ENCODE assay signal across 1 cellular context in the genomic region with DNA sequence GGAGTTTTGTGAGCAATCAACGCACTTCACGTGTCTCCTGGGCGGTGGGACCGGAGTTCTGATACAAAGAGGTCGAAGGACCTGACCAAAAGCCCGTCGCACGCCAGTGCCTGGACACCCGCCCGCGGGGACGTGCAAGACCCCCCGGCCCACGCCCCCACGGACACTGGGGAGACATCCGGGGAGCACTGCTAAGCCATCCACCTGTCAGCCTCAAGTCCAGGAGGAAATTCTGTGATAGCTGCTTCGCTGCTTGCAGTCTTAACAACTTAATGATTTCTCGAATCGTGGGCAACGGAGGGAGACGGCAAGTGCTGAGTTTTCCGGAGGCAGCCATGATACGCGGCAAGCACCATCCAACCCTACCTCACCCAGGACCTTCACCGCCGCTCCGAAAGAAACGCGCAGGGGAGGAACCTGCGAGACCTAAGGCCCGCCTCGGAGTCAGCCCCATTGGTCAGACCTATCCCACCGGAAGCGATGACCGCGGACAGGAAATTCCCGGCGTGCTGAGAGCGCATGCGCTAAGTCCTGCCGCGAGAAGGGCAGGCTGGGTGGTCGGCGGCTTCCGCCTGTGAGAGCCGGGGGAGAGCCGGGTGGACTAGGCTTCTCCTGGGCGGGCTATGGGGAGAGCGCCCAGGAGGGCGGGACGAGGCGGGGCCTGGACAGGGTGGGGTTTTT.
TF ChIP-seq lines count a peak whose summit lies in the region.

A gene (minus strand): TSS at position 393 of the 681 bp plus-strand sequence. CDS start 56 bp downstream, at position 337.

TF ChIP-seq in H1, 55 proteins besides CTCF, POLR2A, EP300 and RAD21 (continued from another document):
- TF ChIP-seq JUND (IDR thresholded peaks at IDR 0.05; ENCODE audit: low read length) = no peak
- no peak for TF ChIP-seq CHD2 (IDR thresholded peaks at IDR 0.05; ENCODE audit: low read length)
- no peak for TF ChIP-seq CEBPB (IDR thresholded peaks at IDR 0.05; ENCODE audit: low read depth, low read length)
- TF ChIP-seq NRF1 (IDR thresholded peaks at IDR 0.05; ENCODE audit: low read depth, low read length) = peak; percentile 51
- no peak for TF ChIP-seq JUN (IDR thresholded peaks at IDR 0.05; ENCODE audit: low read depth, low read length)
- peak; percentile 95 for TF ChIP-seq ASH2L (IDR thresholded peaks at IDR 0.05; ENCODE audit: low read length)
- no peak for TF ChIP-seq TCF12 (IDR thresholded peaks at IDR 0.05; ENCODE audit: low read depth, low read length)
- TF ChIP-seq, protein P1, sequence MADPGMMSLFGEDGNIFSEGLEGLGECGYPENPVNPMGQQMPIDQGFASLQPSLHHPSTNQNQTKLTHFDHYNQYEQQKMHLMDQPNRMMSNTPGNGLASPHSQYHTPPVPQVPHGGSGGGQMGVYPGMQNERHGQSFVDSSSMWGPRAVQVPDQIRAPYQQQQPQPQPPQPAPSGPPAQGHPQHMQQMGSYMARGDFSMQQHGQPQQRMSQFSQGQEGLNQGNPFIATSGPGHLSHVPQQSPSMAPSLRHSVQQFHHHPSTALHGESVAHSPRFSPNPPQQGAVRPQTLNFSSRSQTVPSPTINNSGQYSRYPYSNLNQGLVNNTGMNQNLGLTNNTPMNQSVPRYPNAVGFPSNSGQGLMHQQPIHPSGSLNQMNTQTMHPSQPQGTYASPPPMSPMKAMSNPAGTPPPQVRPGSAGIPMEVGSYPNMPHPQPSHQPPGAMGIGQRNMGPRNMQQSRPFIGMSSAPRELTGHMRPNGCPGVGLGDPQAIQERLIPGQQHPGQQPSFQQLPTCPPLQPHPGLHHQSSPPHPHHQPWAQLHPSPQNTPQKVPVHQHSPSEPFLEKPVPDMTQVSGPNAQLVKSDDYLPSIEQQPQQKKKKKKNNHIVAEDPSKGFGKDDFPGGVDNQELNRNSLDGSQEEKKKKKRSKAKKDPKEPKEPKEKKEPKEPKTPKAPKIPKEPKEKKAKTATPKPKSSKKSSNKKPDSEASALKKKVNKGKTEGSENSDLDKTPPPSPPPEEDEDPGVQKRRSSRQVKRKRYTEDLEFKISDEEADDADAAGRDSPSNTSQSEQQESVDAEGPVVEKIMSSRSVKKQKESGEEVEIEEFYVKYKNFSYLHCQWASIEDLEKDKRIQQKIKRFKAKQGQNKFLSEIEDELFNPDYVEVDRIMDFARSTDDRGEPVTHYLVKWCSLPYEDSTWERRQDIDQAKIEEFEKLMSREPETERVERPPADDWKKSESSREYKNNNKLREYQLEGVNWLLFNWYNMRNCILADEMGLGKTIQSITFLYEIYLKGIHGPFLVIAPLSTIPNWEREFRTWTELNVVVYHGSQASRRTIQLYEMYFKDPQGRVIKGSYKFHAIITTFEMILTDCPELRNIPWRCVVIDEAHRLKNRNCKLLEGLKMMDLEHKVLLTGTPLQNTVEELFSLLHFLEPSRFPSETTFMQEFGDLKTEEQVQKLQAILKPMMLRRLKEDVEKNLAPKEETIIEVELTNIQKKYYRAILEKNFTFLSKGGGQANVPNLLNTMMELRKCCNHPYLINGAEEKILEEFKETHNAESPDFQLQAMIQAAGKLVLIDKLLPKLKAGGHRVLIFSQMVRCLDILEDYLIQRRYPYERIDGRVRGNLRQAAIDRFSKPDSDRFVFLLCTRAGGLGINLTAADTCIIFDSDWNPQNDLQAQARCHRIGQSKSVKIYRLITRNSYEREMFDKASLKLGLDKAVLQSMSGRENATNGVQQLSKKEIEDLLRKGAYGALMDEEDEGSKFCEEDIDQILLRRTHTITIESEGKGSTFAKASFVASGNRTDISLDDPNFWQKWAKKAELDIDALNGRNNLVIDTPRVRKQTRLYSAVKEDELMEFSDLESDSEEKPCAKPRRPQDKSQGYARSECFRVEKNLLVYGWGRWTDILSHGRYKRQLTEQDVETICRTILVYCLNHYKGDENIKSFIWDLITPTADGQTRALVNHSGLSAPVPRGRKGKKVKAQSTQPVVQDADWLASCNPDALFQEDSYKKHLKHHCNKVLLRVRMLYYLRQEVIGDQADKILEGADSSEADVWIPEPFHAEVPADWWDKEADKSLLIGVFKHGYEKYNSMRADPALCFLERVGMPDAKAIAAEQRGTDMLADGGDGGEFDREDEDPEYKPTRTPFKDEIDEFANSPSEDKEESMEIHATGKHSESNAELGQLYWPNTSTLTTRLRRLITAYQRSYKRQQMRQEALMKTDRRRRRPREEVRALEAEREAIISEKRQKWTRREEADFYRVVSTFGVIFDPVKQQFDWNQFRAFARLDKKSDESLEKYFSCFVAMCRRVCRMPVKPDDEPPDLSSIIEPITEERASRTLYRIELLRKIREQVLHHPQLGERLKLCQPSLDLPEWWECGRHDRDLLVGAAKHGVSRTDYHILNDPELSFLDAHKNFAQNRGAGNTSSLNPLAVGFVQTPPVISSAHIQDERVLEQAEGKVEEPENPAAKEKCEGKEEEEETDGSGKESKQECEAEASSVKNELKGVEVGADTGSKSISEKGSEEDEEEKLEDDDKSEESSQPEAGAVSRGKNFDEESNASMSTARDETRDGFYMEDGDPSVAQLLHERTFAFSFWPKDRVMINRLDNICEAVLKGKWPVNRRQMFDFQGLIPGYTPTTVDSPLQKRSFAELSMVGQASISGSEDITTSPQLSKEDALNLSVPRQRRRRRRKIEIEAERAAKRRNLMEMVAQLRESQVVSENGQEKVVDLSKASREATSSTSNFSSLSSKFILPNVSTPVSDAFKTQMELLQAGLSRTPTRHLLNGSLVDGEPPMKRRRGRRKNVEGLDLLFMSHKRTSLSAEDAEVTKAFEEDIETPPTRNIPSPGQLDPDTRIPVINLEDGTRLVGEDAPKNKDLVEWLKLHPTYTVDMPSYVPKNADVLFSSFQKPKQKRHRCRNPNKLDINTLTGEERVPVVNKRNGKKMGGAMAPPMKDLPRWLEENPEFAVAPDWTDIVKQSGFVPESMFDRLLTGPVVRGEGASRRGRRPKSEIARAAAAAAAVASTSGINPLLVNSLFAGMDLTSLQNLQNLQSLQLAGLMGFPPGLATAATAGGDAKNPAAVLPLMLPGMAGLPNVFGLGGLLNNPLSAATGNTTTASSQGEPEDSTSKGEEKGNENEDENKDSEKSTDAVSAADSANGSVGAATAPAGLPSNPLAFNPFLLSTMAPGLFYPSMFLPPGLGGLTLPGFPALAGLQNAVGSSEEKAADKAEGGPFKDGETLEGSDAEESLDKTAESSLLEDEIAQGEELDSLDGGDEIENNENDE (IDR thresholded peaks at IDR 0.05; ENCODE audit: insufficient replicate concordance, low read length) = no peak
- TF ChIP-seq, protein P2, sequence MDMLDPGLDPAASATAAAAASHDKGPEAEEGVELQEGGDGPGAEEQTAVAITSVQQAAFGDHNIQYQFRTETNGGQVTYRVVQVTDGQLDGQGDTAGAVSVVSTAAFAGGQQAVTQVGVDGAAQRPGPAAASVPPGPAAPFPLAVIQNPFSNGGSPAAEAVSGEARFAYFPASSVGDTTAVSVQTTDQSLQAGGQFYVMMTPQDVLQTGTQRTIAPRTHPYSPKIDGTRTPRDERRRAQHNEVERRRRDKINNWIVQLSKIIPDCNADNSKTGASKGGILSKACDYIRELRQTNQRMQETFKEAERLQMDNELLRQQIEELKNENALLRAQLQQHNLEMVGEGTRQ (IDR thresholded peaks at IDR 0.05; ENCODE audit: low read length) = no peak
- no peak for TF ChIP-seq SP4 (IDR thresholded peaks at IDR 0.05; ENCODE audit: low read length)
- TF ChIP-seq CBX5 (IDR thresholded peaks at IDR 0.05; ENCODE audit: low read depth, low read length) = no peak
- no peak for TF ChIP-seq RFX5 (IDR thresholded peaks at IDR 0.05; ENCODE audit: borderline replicate concordance, low read depth, low read length)
- no peak for TF ChIP-seq RXRA (IDR thresholded peaks at IDR 0.05; ENCODE audit: insufficient read depth, low read depth, low read length)
- TF ChIP-seq NANOG (IDR thresholded peaks at IDR 0.05; ENCODE audit: insufficient read depth, low read depth, low read length, poor library complexity, severe bottlenecking) = no peak
- TF ChIP-seq TAF1 (IDR thresholded peaks at IDR 0.05; ENCODE audit: low read depth, low read length) = peak; percentile 69
- TF ChIP-seq POU5F1 (IDR thresholded peaks at IDR 0.05; ENCODE audit: low read depth, low read length) = no peak
- TF ChIP-seq EGR1 (IDR thresholded peaks at IDR 0.05; ENCODE audit: borderline replicate concordance, low read depth, low read length) = no peak
- TF ChIP-seq CTBP2 (IDR thresholded peaks at IDR 0.05; ENCODE audit: borderline replicate concordance, insufficient read depth, insufficient read length, low read length) = no peak
- peak; percentile 71; the same call in 1 of the 2 replicates for TF ChIP-seq POLR2AphosphoS5 (IDR thresholded peaks at IDR 0.05; ENCODE audit: low read depth, low read length)
- peak; percentile 77 for TF ChIP-seq PHF8 (conservative IDR thresholded peaks at IDR 0.05; ENCODE audit: low read depth, low read length)
- no peak for TF ChIP-seq ZNF274 (IDR thresholded peaks at IDR 0.05; ENCODE audit: borderline replicate concordance, extremely low read depth, low read length)
- peak; percentile 37 for TF ChIP-seq TAF7 (optimal IDR thresholded peaks at IDR 0.05; ENCODE audit: borderline replicate concordance, low read depth, low read length)
- no peak for TF ChIP-seq MAFK (IDR thresholded peaks at IDR 0.05; ENCODE audit: low read depth, low read length)
- peak; percentile 72; the same call in 1 of the 2 replicates for TF ChIP-seq GABPA (IDR thresholded peaks at IDR 0.05; ENCODE audit: borderline replicate concordance, insufficient read depth, low read length)
- no peak for TF ChIP-seq SIX5 (IDR thresholded peaks at IDR 0.05; ENCODE audit: low read depth, low read length)
- TF ChIP-seq SUZ12 (IDR thresholded peaks at IDR 0.05; ENCODE audit: low read length) = no peak
- peak; percentile 87 for TF ChIP-seq KDM4A (IDR thresholded peaks at IDR 0.05; ENCODE audit: low read depth, low read length, severe bottlenecking)
- peak; percentile 31; the same call in 1 of the 2 replicates for TF ChIP-seq RBBP5 (IDR thresholded peaks at IDR 0.05; ENCODE audit: borderline replicate concordance, low read depth, low read length)
- peak in 1 of 2 experiments; percentile 71; a peak in 2 of 4 replicates for TF ChIP-seq SIN3A (conservative IDR thresholded peaks at IDR 0.05 in 1 of 2, IDR thresholded peaks at IDR 0.05 in 1 of 2; ENCODE audit: low read depth in 1 of 2, low read length in 2 of 2)
- TF ChIP-seq HDAC2 (IDR thresholded peaks at IDR 0.05; ENCODE audit: borderline replicate concordance in 1 of 2, low read depth in 2 of 2, low read length in 2 of 2) = peak in 1 of 2 experiments; percentile 15; a peak in 1 of 4 replicates
- TF ChIP-seq SRF (IDR thresholded peaks at IDR 0.05; ENCODE audit: low read depth, low read length) = no peak
